Comparison of ENCODE assay signal across 18 cellular contexts in the genomic region with DNA sequence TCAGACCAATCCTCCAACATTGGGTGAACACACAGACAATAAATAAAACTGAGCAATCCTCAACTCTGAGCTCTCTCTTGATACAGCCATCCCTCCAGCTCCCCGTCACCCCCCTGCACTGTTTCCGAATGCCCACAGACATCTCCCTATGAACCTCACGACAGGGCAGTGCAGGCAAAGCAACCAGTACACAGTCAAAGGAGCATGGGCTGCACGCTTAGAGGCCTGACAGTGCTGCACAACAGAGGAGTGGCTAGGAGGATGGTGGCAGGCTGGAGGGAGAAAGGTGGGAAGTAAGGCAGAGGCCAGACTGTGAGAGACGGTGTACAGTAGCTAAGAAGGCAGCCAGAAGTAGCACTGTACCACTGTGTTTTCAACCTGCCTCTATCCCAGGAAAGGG. TPM values are rescaled to one million over a fixed set of nuclear protein-coding genes. Genes with fewer than 3 reads are reported as not detected.
DNase-seq lines count a peak whose midpoint lies in the region; ATAC-seq and TF ChIP-seq lines count a peak whose summit lies in the region.
"Had no signal": no experiment of that assay in that cellular context is flagged by ENCODE, and none has a peak within 500 bp of the region (broad histone marks: within the 10 kb centered on the region; RNA-seq: fewer than 3 reads in every experiment).

No MANE protein-coding gene starts in this region.

- H3K4me1 ChIP-seq in neural progenitor cell (peaks cover 57% of the 10 kb centered on the region), sigmoid colon (peaks cover 0 to 58% (median 41%) of the 10 kb centered on the region in 4 donors)
- H3K4me1 ChIP-seq: right lobe of liver had no signal

- no peak for DNase-seq in activated naive CD4-positive, alpha-beta T cell treated with anti-CD3 and anti-CD28 coated beads for 36 hours
- no peak for DNase-seq in activated naive CD4-positive, alpha-beta T cell treated with anti-CD3 and anti-CD28 coated beads, Interleukin-2, amount 50 U/mL, for 16 hours
- DNase-seq in T-cell (no peak), neural progenitor cell (ENCODE audit: low spot score) (no peak), SW 1271 (lab: John Stamatoyannopoulos, UW) (no peak), sigmoid colon (no peak)
- DNase-seq in effector memory CD8-positive, alpha-beta T cell = no peak
- DNase-seq: left lung; MM.1S; NCI-H146; NCI-H748 treated with DMSO at 0.1 percent for 48 hours; right lobe of liver; SIG-M5; stimulated activated naive B cell treated with anti-CD40 and anti-IgM and Interleukin-4, amounts not matched to agents 10 μg/mL and 1 μg/mL and 100 μg/mL, for 72 hours; T-helper 2 cell; transverse colon had no signal

- H3K9me3 Mint-ChIP-seq in activated naive CD4-positive, alpha-beta T cell treated with anti-CD3 and anti-CD28 coated beads for 36 hours = no peaks in the 10 kb centered on the region
- no peaks in the 10 kb centered on the region for H3K9me3 Mint-ChIP-seq in T-cell
- H3K9me3 Mint-ChIP-seq in effector memory CD8-positive, alpha-beta T cell = no peaks in the 10 kb centered on the region
- H3K9me3 Mint-ChIP-seq in neural progenitor cell = no peaks in the 10 kb centered on the region
- H3K9me3 Mint-ChIP-seq: stimulated activated naive B cell treated with anti-CD40 and anti-IgM and Interleukin-4, amounts not matched to agents 10 μg/mL and 1 μg/mL and 100 μg/mL, for 72 hours had no signal

- H3K4me3 ChIP-seq in neural progenitor cell = no peak overlapping the region
- no peak overlapping the region for H3K4me3 ChIP-seq in sigmoid colon
- H3K4me3 ChIP-seq: left lung, right lobe of liver, transverse colon had no signal

- no peaks in the 10 kb centered on the region for H3K27me3 Mint-ChIP-seq in activated naive CD4-positive, alpha-beta T cell treated with anti-CD3 and anti-CD28 coated beads for 36 hours (ENCODE audit: low read depth)
- H3K27me3 Mint-ChIP-seq in T-cell = no peaks in the 10 kb centered on the region
- no peaks in the 10 kb centered on the region for H3K27me3 Mint-ChIP-seq in effector memory CD8-positive, alpha-beta T cell
- peaks cover 2% of the 10 kb centered on the region for H3K27me3 Mint-ChIP-seq in neural progenitor cell (ENCODE audit: insufficient read depth, low read depth)
- H3K27me3 Mint-ChIP-seq: stimulated activated naive B cell treated with anti-CD40 and anti-IgM and Interleukin-4, amounts not matched to agents 10 μg/mL and 1 μg/mL and 100 μg/mL, for 72 hours had no signal

- no peak for TF ChIP-seq POLR2A in sigmoid colon (IDR thresholded peaks at IDR 0.05)

- WGBS in sigmoid colon, 2 donors = 91 to 93% methylated on average over 5 of the region's 5 CpGs

- H3K36me3 Mint-ChIP-seq in activated naive CD4-positive, alpha-beta T cell treated with anti-CD3 and anti-CD28 coated beads for 36 hours (ENCODE audit: low read depth) = peaks cover 29% of the 10 kb centered on the region
- H3K36me3 Mint-ChIP-seq in T-cell = peaks cover 41% of the 10 kb centered on the region
- H3K36me3 Mint-ChIP-seq in effector memory CD8-positive, alpha-beta T cell (ENCODE audit: insufficient read depth) = peaks cover 70% of the 10 kb centered on the region
- H3K36me3 Mint-ChIP-seq in neural progenitor cell = peaks cover 13% of the 10 kb centered on the region

- H3F3A ChIP-seq in neural progenitor cell (ENCODE audit: low read depth) = peaks cover 30% of the 10 kb centered on the region

- intact Hi-C loops in activated naive CD4-positive, alpha-beta T cell treated with anti-CD3 and anti-CD28 coated beads for 36 hours (cut with micrococcal nuclease) = loop anchor here (10.0 kb wide), 2 partner anchors 364 to 694 kb away; a partner anchor contains a TSS
- intact Hi-C loops in sigmoid colon (cut with DNase I) = no loop called here

- H3K27me3 ChIP-seq in neural progenitor cell = no peaks in the 10 kb centered on the region
- H3K27me3 ChIP-seq in sigmoid colon = no peaks in the 10 kb centered on the region
- H3K27me3 ChIP-seq: left lung, right lobe of liver, transverse colon had no signal

- no peak overlapping the region for H3K4me3 Mint-ChIP-seq in activated naive CD4-positive, alpha-beta T cell treated with anti-CD3 and anti-CD28 coated beads for 36 hours
- peak overlapping the region in 2 of 3 donors; percentile 41 to 65 for H3K4me3 Mint-ChIP-seq in T-cell
- H3K4me3 Mint-ChIP-seq in effector memory CD8-positive, alpha-beta T cell = peak overlapping the region; percentile 61 to 76
- no peak overlapping the region for H3K4me3 Mint-ChIP-seq in neural progenitor cell
- H3K4me3 Mint-ChIP-seq: stimulated activated naive B cell treated with anti-CD40 and anti-IgM and Interleukin-4, amounts not matched to agents 10 μg/mL and 1 μg/mL and 100 μg/mL, for 72 hours had no signal

- peaks cover 54% of the 10 kb centered on the region for H3K4me1 Mint-ChIP-seq in activated naive CD4-positive, alpha-beta T cell treated with anti-CD3 and anti-CD28 coated beads for 36 hours (ENCODE audit: low read depth)
- H3K4me1 Mint-ChIP-seq in T-cell (peaks cover 55 to 56% (median 56%) of the 10 kb centered on the region in 3 donors), neural progenitor cell (peaks cover 63% of the 10 kb centered on the region)
- H3K4me1 Mint-ChIP-seq in effector memory CD8-positive, alpha-beta T cell (ENCODE audit: low read depth in 2 of 2) = peaks cover 85 to 86% of the 10 kb centered on the region in 2 donors

- no peak overlapping the region for H2AFZ ChIP-seq in neural progenitor cell (replicated peaks)

- POLR2A ChIA-PET in T-cell (lab: Charles Lee) = interaction anchor here (0.5 to 1.1 kb wide), 3 partner anchors 9 to 95 kb away, joined by 3 read pairs; no protein-coding TSS in a partner anchor

- CTCF ChIA-PET in activated naive CD4-positive, alpha-beta T cell treated with anti-CD3 and anti-CD28 coated beads for 36 hours (lab: Charles Lee) = no interaction called here
- CTCF ChIA-PET in T-cell (lab: Charles Lee) = no interaction called here

- no peak overlapping the region for H3K9ac ChIP-seq in neural progenitor cell

- H3K9me3 ChIP-seq in neural progenitor cell (ENCODE audit: low read depth) = no peaks in the 10 kb centered on the region
- no peaks in the 10 kb centered on the region for H3K9me3 ChIP-seq in sigmoid colon
- H3K9me3 ChIP-seq: left lung, right lobe of liver, transverse colon had no signal

- ATAC-seq in T-cell (replicated peaks in 1 of 4) (no peak), GM21423 (IDR thresholded peaks at IDR 0.05; ENCODE audit: unreplicated experiment) (no peak)
- no peak for ATAC-seq in effector memory CD8-positive, alpha-beta T cell (replicated peaks)
- ATAC-seq: left lung; right lobe of liver; stimulated activated naive B cell treated with anti-CD40 and anti-IgM and Interleukin-4, amounts not matched to agents 10 μg/mL and 1 μg/mL and 100 μg/mL, for 72 hours had no signal

- no peak for TF ChIP-seq EP300 in sigmoid colon (IDR thresholded peaks at IDR 0.05)

- no peak overlapping the region for H3K4me2 ChIP-seq in neural progenitor cell

- H3K36me3 ChIP-seq in neural progenitor cell = no peaks in the 10 kb centered on the region
- H3K36me3 ChIP-seq in sigmoid colon = no peaks in the 10 kb centered on the region
- H3K36me3 ChIP-seq: left lung, right lobe of liver, transverse colon had no signal

- H3K27ac Mint-ChIP-seq in activated naive CD4-positive, alpha-beta T cell treated with anti-CD3 and anti-CD28 coated beads for 36 hours = peak overlapping the region; percentile 59
- peak overlapping the region; percentile 86 to 93 for H3K27ac Mint-ChIP-seq in T-cell
- H3K27ac Mint-ChIP-seq in effector memory CD8-positive, alpha-beta T cell = peak overlapping the region; percentile 75 to 85
- H3K27ac Mint-ChIP-seq in neural progenitor cell = peak overlapping the region; percentile 79

- no peak for TF ChIP-seq CTCF in neural progenitor cell (IDR thresholded peaks at IDR 0.05)
- TF ChIP-seq CTCF in sigmoid colon (IDR thresholded peaks at IDR 0.05) = no peak

- H3K27ac ChIP-seq in neural progenitor cell (no peak overlapping the region), sigmoid colon (no peak overlapping the region)
- H3K27ac ChIP-seq: left lung, right lobe of liver, transverse colon, VCaP had no signal

- H3K79me2 ChIP-seq in neural progenitor cell (ENCODE audit: low read depth) = peaks cover 86% of the 10 kb centered on the region

- peaks cover 68% of the 10 kb centered on the region for H4K20me1 ChIP-seq in neural progenitor cell (ENCODE audit: low read depth)

RNA-seq across cellular contexts. Expression of a gene that starts 24.0 kb away (rescaled TPM):
- 100 to 1,000 TPM; 236 to 244 TPM for total RNA-seq in activated naive CD4-positive, alpha-beta T cell treated with anti-CD3 and anti-CD28 coated beads for 36 hours
- total RNA-seq in T-cell (100 to 1,000 TPM; 466 to 573 (median 534) TPM), neural progenitor cell (ENCODE audit: low replicate concordance) (149 and 167 TPM in 2 replicates), sigmoid colon (10 to 100 TPM; 56.9 to 81.4 (median 67.9) TPM)
- 10 to 100 TPM in 2 of 3 donors, 1 to 10 TPM in 1; 2.3 to 43.9 (median 35.4) TPM for polyA plus RNA-seq in sigmoid colon

Comparison
In these comparisons a context has a peak if more than half of its experiments do, and no peak if none do; other contexts are left out.
1. H3K4me3 Mint-ChIP-seq: peak in T-cell (2 of 3) and effector memory CD8-positive, alpha-beta T cell (2 of 2); none in activated naive CD4-positive, alpha-beta T cell treated with anti-CD3 and anti-CD28 coated beads for 36 hours (single experiment) and neural progenitor cell (single experiment).
2. Peak in every context shown above with its lines, with median percentiles within 50 percentile points of each other: H3K27ac Mint-ChIP-seq.